10 cellular contexts compared by ENCODE assay signal in genomic region chr4:111761531-111761930, GRCh38.
"Had no signal": no experiment of that assay in that cellular context is flagged by ENCODE, and none has a peak within 500 bp of the region (broad histone marks: within the 10 kb centered on the region; RNA-seq: fewer than 3 reads in every experiment).

No MANE protein-coding gene starts in this region.

- DNase-seq: activated CD4-positive, alpha-beta T cell treated with anti-CD3 and anti-CD28 coated beads for 48 hours; activated naive CD4-positive, alpha-beta T cell treated with Interleukin-2 at 50 U/mL for 16 hours; central memory CD4-positive, alpha-beta T cell; hippocampal formation; naive B cell; posterior cingulate gyrus; stimulated activated naive B cell treated with anti-CD40 and anti-IgM and Interleukin-4, amounts not matched to agents 10 μg/mL and 1 μg/mL and 100 μg/mL, for 72 hours; T-helper 9 cell had no signal

- H3K4me3 ChIP-seq: right atrium auricular region had no signal

- H3K27ac ChIP-seq: neutrophil, right atrium auricular region had no signal

- H3K27me3 ChIP-seq: neutrophil, right atrium auricular region had no signal

- H3K9me3 ChIP-seq: neutrophil, right atrium auricular region had no signal

- H3K4me1 ChIP-seq: right atrium auricular region had no signal

- H3K36me3 ChIP-seq: neutrophil, right atrium auricular region had no signal
